In genomic region chr9:133907302-133907880, GRCh38 we compare ENCODE assay signal across 21 cellular contexts.
DNase-seq lines count a peak whose midpoint lies in the region; ATAC-seq and TF ChIP-seq lines count a peak whose summit lies in the region.
"Had no signal": no experiment of that assay in that cellular context is flagged by ENCODE, and none has a peak within 500 bp of the region (broad histone marks: within the 10 kb centered on the region; RNA-seq: fewer than 3 reads in every experiment).

No MANE protein-coding gene starts in this region.

- H2BK120ac ChIP-seq in neuronal stem cell (ENCODE audit: low read depth, low read length): no peak overlapping the region

- H3K4me1 Mint-ChIP-seq in WTC11: 0 out of 2 replicates have a peak, but pooled peaks cover 2% of the 10 kb centered on the region
- H3K4me1 Mint-ChIP-seq in activated CD8-positive, alpha-beta T cell treated with anti-CD3 and anti-CD28 coated beads for 36 hours (ENCODE audit: low read depth): no peaks in the 10 kb centered on the region

- peaks cover 45 to 93% (median 73%) of the 10 kb centered on the region in 11 experiments; a peak in 21 of 22 replicates for H4K20me1 ChIP-seq in BLaER1 treated with 17β-estradiol and CSF1 and Interleukin-3, amounts not matched to agents 10 nM and 100 nM

- H3K4me2 ChIP-seq in BLaER1 treated with 17β-estradiol and CSF1 and Interleukin-3, amounts not matched to agents 10 nM and 100 nM: peak overlapping the region in 10 of 11 experiments; percentile 18 to 73 (median 52); a peak in 19 of 22 replicates
- no peak overlapping the region for H3K4me2 ChIP-seq in neuronal stem cell (ENCODE audit: insufficient read depth, low read length, poor library complexity, severe bottlenecking)
- H3K4me2 ChIP-seq: KMS-11 had no signal

- H3K9me3 ChIP-seq in BLaER1 treated with 17β-estradiol and CSF1 and Interleukin-3, amounts not matched to agents 10 nM and 100 nM (replicated peaks in 1 of 11): peaks cover 0 to 6% (median 4%) of the 10 kb centered on the region in 11 experiments; a peak in 9 of 22 replicates
- no peaks in the 10 kb centered on the region for H3K9me3 ChIP-seq in neuronal stem cell (replicated peaks in 1 of 2; ENCODE audit: control insufficient read depth in 2 of 2, insufficient read depth in 1 of 2, low read depth in 1 of 2, low read length in 2 of 2)
- H3K9me3 ChIP-seq: MG63 had no signal

- peaks cover 4 to 81% (median 58%) of the 10 kb centered on the region in 10 experiments; a peak in 17 of 20 replicates for H3K4me1 ChIP-seq in BLaER1 treated with 17β-estradiol and CSF1 and Interleukin-3, amounts not matched to agents 10 nM and 100 nM
- H3K4me1 ChIP-seq in neuronal stem cell (ENCODE audit: control insufficient read depth in 2 of 2, insufficient read depth in 1 of 2, low read depth in 1 of 2, low read length in 2 of 2): peaks cover 5 to 15% of the 10 kb centered on the region in 2 donors

- H4K8ac ChIP-seq in neuronal stem cell (ENCODE audit: low read depth, low read length): no peak overlapping the region

- peaks cover 18% of the 10 kb centered on the region for H3K79me1 ChIP-seq in neuronal stem cell (ENCODE audit: low read depth, low read length)

- WGBS in neuronal stem cell (ENCODE audit: extremely low coverage in 2 of 2, insufficient read length in 2 of 2, insufficient replicate concordance in 1 of 2), 2 donors: no CpG with 5 or more reads among the region's 18 CpGs

- no peak overlapping the region for H3K4ac ChIP-seq in neuronal stem cell (ENCODE audit: low read length)

- no peak overlapping the region for H2AFZ ChIP-seq in neuronal stem cell (ENCODE audit: low read length)

- no peak overlapping the region for H2BK15ac ChIP-seq in neuronal stem cell (ENCODE audit: low read length)

- ATAC-seq in WTC11 (no peak), HG02938 (IDR thresholded peaks at IDR 0.05; ENCODE audit: unreplicated experiment) (no peak), GM19395 (IDR thresholded peaks at IDR 0.05; ENCODE audit: unreplicated experiment) (no peak)
- no peak for ATAC-seq in activated CD8-positive, alpha-beta T cell treated with anti-CD3 and anti-CD28 coated beads for 36 hours

- POLR2A ChIA-PET in WTC11 (lab: Charles Lee): no interaction called here
- POLR2A ChIA-PET in activated CD8-positive, alpha-beta T cell treated with anti-CD3 and anti-CD28 coated beads for 36 hours (lab: Charles Lee): no interaction called here

- peaks cover 0 to 5% (median 0%) of the 10 kb centered on the region in 11 experiments; a peak in 4 of 22 replicates for H3K36me3 ChIP-seq in BLaER1 treated with 17β-estradiol and CSF1 and Interleukin-3, amounts not matched to agents 10 nM and 100 nM
- peaks cover 0 to 2% of the 10 kb centered on the region in 2 donors for H3K36me3 ChIP-seq in neuronal stem cell (replicated peaks in 1 of 2; ENCODE audit: control insufficient read depth in 2 of 2, insufficient read depth in 2 of 2, low read length in 2 of 2)
- H3K36me3 ChIP-seq: MG63 had no signal

- H3K27ac Mint-ChIP-seq in WTC11: peak overlapping the region; percentile 53; the same call in 1 of the 2 replicates
- no peak overlapping the region for H3K27ac Mint-ChIP-seq in activated CD8-positive, alpha-beta T cell treated with anti-CD3 and anti-CD28 coated beads for 36 hours
- H3K27ac Mint-ChIP-seq: CD4-positive, alpha-beta T cell had no signal

- no peaks in the 10 kb centered on the region for H3K27me3 ChIP-seq in BLaER1 treated with 17β-estradiol and CSF1 and Interleukin-3, amounts not matched to agents 10 nM and 100 nM
- H3K27me3 ChIP-seq in neuronal stem cell (ENCODE audit: control insufficient read depth in 3 of 3, insufficient read depth in 3 of 3, low read depth in 1 of 3, low read length in 3 of 3): no peaks in the 10 kb centered on the region
- H3K27me3 ChIP-seq: MG63 had no signal

- H3K27me3 Mint-ChIP-seq in WTC11 (ENCODE audit: low read depth): no peaks in the 10 kb centered on the region
- no peaks in the 10 kb centered on the region for H3K27me3 Mint-ChIP-seq in activated CD8-positive, alpha-beta T cell treated with anti-CD3 and anti-CD28 coated beads for 36 hours
- H3K27me3 Mint-ChIP-seq: CD4-positive, alpha-beta T cell had no signal

- peak overlapping the region in 6 of 11 experiments; percentile 11 to 50 (median 34); a peak in 9 of 22 replicates for H3K27ac ChIP-seq in BLaER1 treated with 17β-estradiol and CSF1 and Interleukin-3, amounts not matched to agents 10 nM and 100 nM
- H3K27ac ChIP-seq in neuronal stem cell (replicated peaks; ENCODE audit: low read length): no peak overlapping the region
- H3K27ac ChIP-seq: KMS-11 had no signal

- intact Hi-C loops in activated CD8-positive, alpha-beta T cell treated with anti-CD3 and anti-CD28 coated beads for 36 hours (cut with micrococcal nuclease): no loop called here

- DNase-seq in WTC11 (ENCODE audit: low spot score): no peak
- DNase-seq in left kidney (ENCODE audit: low read depth, low spot score): peak; percentile 79
- DNase-seq in neuronal stem cell (ENCODE audit: low spot score): no peak
- no peak for DNase-seq in activated CD8-positive, alpha-beta T cell treated with anti-CD3 and anti-CD28 coated beads for 36 hours
- no peak for DNase-seq in NCI-H526 (lab: John Stamatoyannopoulos, UW)
- DNase-seq: ACHN; AML-193; Calu3; CD4-positive, alpha-beta T cell; DMS79 treated with DMSO at 0.1 percent for 48 hours; HCEC 1CT; MG63; NCI-H1092 treated with DMSO at 0.1 percent for 48 hours; NCI-H2081 treated with DMSO at 0.1 percent for 48 hours; NCI-H524; OCI-M1; SIG-M5 had no signal

- no peaks in the 10 kb centered on the region for H3K36me3 Mint-ChIP-seq in WTC11
- no peaks in the 10 kb centered on the region for H3K36me3 Mint-ChIP-seq in activated CD8-positive, alpha-beta T cell treated with anti-CD3 and anti-CD28 coated beads for 36 hours (ENCODE audit: low read depth)

- no peaks in the 10 kb centered on the region for H3K9me3 Mint-ChIP-seq in WTC11
- no peaks in the 10 kb centered on the region for H3K9me3 Mint-ChIP-seq in activated CD8-positive, alpha-beta T cell treated with anti-CD3 and anti-CD28 coated beads for 36 hours
- H3K9me3 Mint-ChIP-seq: CD4-positive, alpha-beta T cell had no signal

- H3K18ac ChIP-seq in neuronal stem cell (ENCODE audit: low read length): peak overlapping the region; percentile 72

- CTCF ChIA-PET in WTC11 (lab: Charles Lee): interaction anchor here (1.0 to 1.6 kb wide), 2 partner anchors 33 to 86 kb away, joined by 3 to 4 read pairs; no protein-coding TSS in a partner anchor
- CTCF ChIA-PET in activated CD8-positive, alpha-beta T cell treated with anti-CD3 and anti-CD28 coated beads for 36 hours (lab: Charles Lee): no interaction called here

- H3K4me3 Mint-ChIP-seq in WTC11: no peak overlapping the region
- no peak overlapping the region for H3K4me3 Mint-ChIP-seq in activated CD8-positive, alpha-beta T cell treated with anti-CD3 and anti-CD28 coated beads for 36 hours
- H3K4me3 Mint-ChIP-seq: CD4-positive, alpha-beta T cell had no signal

- H2AK5ac ChIP-seq in neuronal stem cell (ENCODE audit: low read depth, low read length): no peak overlapping the region

- H3K9ac ChIP-seq in BLaER1 treated with 17β-estradiol and CSF1 and Interleukin-3, amounts not matched to agents 10 nM and 100 nM: peak overlapping the region in 5 of 11 experiments; percentile 4 to 62 (median 35); a peak in 3 of 22 replicates
- H3K9ac ChIP-seq in neuronal stem cell (ENCODE audit: low read depth, low read length, poor library complexity): no peak overlapping the region
- H3K9ac ChIP-seq: KMS-11 had no signal

- peak overlapping the region; percentile 75 for H3K23ac ChIP-seq in neuronal stem cell (ENCODE audit: low read depth, low read length, poor library complexity)

- no peak overlapping the region for H4K91ac ChIP-seq in neuronal stem cell (ENCODE audit: low read depth, low read length, poor library complexity)

- H3K14ac ChIP-seq in neuronal stem cell (ENCODE audit: low read length): no peak overlapping the region

- no peak for TF ChIP-seq CTCF in WTC11 (IDR thresholded peaks at IDR 0.05)
- TF ChIP-seq CTCF in activated CD8-positive, alpha-beta T cell treated with anti-CD3 and anti-CD28 coated beads for 36 hours (IDR thresholded peaks at IDR 0.05): no peak

- H2BK12ac ChIP-seq in neuronal stem cell (ENCODE audit: low read length): no peak overlapping the region

- no peak overlapping the region for H3K4me3 ChIP-seq in BLaER1 treated with 17β-estradiol and CSF1 and Interleukin-3, amounts not matched to agents 10 nM and 100 nM
- H3K4me3 ChIP-seq in neuronal stem cell (ENCODE audit: low read length in 2 of 2): no peak overlapping the region
- H3K4me3 ChIP-seq: MG63 had no signal

- H2BK5ac ChIP-seq in neuronal stem cell (ENCODE audit: low read length): peak overlapping the region; percentile 91

TF ChIP-seq in WTC11, 78 proteins besides CTCF, POLR2A, EP300 and RAD21 (continues in another document):
- TF ChIP-seq CBFB (CRISPR knock-in tag; IDR thresholded peaks at IDR 0.05; ENCODE audit: low read depth) (no peak), IRF2 (CRISPR knock-in tag; IDR thresholded peaks at IDR 0.05; ENCODE audit: borderline replicate concordance, low read depth) (no peak)
- TF ChIP-seq, protein P1, sequence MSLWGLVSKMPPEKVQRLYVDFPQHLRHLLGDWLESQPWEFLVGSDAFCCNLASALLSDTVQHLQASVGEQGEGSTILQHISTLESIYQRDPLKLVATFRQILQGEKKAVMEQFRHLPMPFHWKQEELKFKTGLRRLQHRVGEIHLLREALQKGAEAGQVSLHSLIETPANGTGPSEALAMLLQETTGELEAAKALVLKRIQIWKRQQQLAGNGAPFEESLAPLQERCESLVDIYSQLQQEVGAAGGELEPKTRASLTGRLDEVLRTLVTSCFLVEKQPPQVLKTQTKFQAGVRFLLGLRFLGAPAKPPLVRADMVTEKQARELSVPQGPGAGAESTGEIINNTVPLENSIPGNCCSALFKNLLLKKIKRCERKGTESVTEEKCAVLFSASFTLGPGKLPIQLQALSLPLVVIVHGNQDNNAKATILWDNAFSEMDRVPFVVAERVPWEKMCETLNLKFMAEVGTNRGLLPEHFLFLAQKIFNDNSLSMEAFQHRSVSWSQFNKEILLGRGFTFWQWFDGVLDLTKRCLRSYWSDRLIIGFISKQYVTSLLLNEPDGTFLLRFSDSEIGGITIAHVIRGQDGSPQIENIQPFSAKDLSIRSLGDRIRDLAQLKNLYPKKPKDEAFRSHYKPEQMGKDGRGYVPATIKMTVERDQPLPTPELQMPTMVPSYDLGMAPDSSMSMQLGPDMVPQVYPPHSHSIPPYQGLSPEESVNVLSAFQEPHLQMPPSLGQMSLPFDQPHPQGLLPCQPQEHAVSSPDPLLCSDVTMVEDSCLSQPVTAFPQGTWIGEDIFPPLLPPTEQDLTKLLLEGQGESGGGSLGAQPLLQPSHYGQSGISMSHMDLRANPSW (CRISPR knock-in tag; conservative IDR thresholded peaks at IDR 0.05; ENCODE audit: low read depth): no peak
- TF ChIP-seq, protein P2, sequence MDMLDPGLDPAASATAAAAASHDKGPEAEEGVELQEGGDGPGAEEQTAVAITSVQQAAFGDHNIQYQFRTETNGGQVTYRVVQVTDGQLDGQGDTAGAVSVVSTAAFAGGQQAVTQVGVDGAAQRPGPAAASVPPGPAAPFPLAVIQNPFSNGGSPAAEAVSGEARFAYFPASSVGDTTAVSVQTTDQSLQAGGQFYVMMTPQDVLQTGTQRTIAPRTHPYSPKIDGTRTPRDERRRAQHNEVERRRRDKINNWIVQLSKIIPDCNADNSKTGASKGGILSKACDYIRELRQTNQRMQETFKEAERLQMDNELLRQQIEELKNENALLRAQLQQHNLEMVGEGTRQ (CRISPR knock-in tag; IDR thresholded peaks at IDR 0.05): no peak
